Comparison of ENCODE assay signal across 10 cellular contexts in the genomic region with DNA sequence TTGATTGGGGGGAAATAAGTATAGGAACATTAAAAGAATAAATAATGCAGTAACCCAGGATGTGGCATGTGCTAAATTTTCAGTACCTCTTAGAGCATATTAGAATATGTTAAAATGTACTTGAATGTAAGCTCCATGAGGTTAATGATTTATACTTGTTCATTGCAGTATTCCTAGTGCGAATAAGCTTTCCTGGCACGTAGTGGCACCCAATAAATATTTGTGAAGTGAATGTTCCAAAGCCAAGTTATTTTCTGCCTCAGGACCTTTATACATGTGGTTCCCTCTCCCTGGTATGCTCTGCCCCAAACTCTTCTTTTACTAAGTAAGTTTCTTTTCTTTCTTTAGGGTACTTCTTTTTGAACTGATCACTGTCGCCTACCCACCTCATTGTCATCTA.
"Had no signal": no experiment of that assay in that cellular context is flagged by ENCODE, and none has a peak within 500 bp of the region (broad histone marks: within the 10 kb centered on the region; RNA-seq: fewer than 3 reads in every experiment).

No MANE protein-coding gene starts in this region.

- H3K9me3 ChIP-seq: body of pancreas, tibial artery, vagina had no signal

- H3K4me3 ChIP-seq: body of pancreas, skin epidermis, tibial artery, vagina had no signal

- H3K27ac ChIP-seq: skin epidermis, vagina, VCaP had no signal

- ATAC-seq: activated CD8-positive, alpha-beta T cell treated with anti-CD3 and anti-CD28 coated beads, Interleukin-2, amount 10 ng/mL, durations not matched to agents 7 days and 5 days; body of pancreas; T-cell had no signal

- H3K36me3 ChIP-seq: vagina had no signal

- DNase-seq: activated CD4-positive, alpha-beta T cell treated with anti-CD3 and anti-CD28 coated beads for 36 hours; activated CD8-positive, alpha-beta T cell treated with anti-CD3 and anti-CD28 coated beads, Interleukin-2, amount 10 ng/mL, durations not matched to agents 7 days and 5 days; activated naive CD4-positive, alpha-beta T cell treated with anti-CD3 and anti-CD28 coated beads for 36 hours; body of pancreas; effector memory CD4-positive, alpha-beta T cell; T-cell; tibial artery had no signal

- H3K27me3 ChIP-seq: body of pancreas, tibial artery, vagina had no signal
